ENCODE assay signal across 16 cellular contexts in genomic region chr9:131448818-131449217, GRCh38. TPM values are rescaled to one million over a fixed set of nuclear protein-coding genes. Genes with fewer than 3 reads are reported as not detected.
A peak's percentile ranks its signal among the peaks of the same experiment; 100 is the strongest.
DNase-seq lines count a peak whose midpoint lies in the region; ATAC-seq and TF ChIP-seq lines count a peak whose summit lies in the region.
"Had no signal": no experiment of that assay in that cellular context is flagged by ENCODE, and none has a peak within 500 bp of the region (broad histone marks: within the 10 kb centered on the region; RNA-seq: fewer than 3 reads in every experiment).

No MANE protein-coding gene starts in this region.

- TF ChIP-seq CTCF in heart right ventricle (IDR thresholded peaks at IDR 0.05) (no peak), CD14-positive monocyte (IDR thresholded peaks at IDR 0.05) (no peak)

- no peak overlapping the region for H3K4me3 Mint-ChIP-seq in CD4-positive, alpha-beta memory T cell
- H3K4me3 Mint-ChIP-seq in activated T-helper 17 cell treated with anti-CD3 and anti-CD28 coated beads, Interleukin-2, amount 50 U/mL, for 72 hours: peak overlapping the region; percentile 48
- H3K4me3 Mint-ChIP-seq in CD14-positive monocyte: no peak overlapping the region

- H3K27me3 Mint-ChIP-seq in CD4-positive, alpha-beta memory T cell: no peaks in the 10 kb centered on the region
- H3K27me3 Mint-ChIP-seq in activated T-helper 17 cell treated with anti-CD3 and anti-CD28 coated beads, Interleukin-2, amount 50 U/mL, for 72 hours: no peaks in the 10 kb centered on the region
- H3K27me3 Mint-ChIP-seq in CD14-positive monocyte (ENCODE audit: low read depth in 3 of 3): no peaks in the 10 kb centered on the region

- H3K27ac ChIP-seq in CD4-positive, alpha-beta memory T cell (ENCODE audit: low read depth, low read length): no peak overlapping the region
- H3K27ac ChIP-seq in heart right ventricle: no peak overlapping the region
- H3K27ac ChIP-seq: PC-9, stomach, VCaP had no signal

- intact Hi-C loops in CD4-positive, alpha-beta memory T cell (cut with micrococcal nuclease): no loop called here
- intact Hi-C loops in heart right ventricle (cut with DNase I): no loop called here
- intact Hi-C loops in CD14-positive monocyte (cut with micrococcal nuclease): no loop called here

- 94 to 95% methylated on average over 3 of the region's 3 CpGs for WGBS in heart right ventricle, 2 donors

- peak; percentile 86 for ATAC-seq in activated T-helper 17 cell treated with anti-CD3 and anti-CD28 coated beads, Interleukin-2, amount 50 U/mL, for 72 hours (replicated peaks)
- ATAC-seq in heart right ventricle: no peak

- POLR2A ChIA-PET in CD4-positive, alpha-beta memory T cell (lab: Charles Lee; ENCODE audit: partially characterized antibody): interaction anchor here (1.2 kb wide), 1 partner anchor 43 kb away, joined by 3 read pairs; no protein-coding TSS in a partner anchor
- POLR2A ChIA-PET in HEK293T (lab: Yijun Ruan, JAX): interaction anchor here (0.8 kb wide), 1 partner anchor 10 kb away, joined by 3 read pairs; no protein-coding TSS in a partner anchor

- H3K27me3 ChIP-seq in CD4-positive, alpha-beta memory T cell (ENCODE audit: insufficient read depth, low read length): no peaks in the 10 kb centered on the region
- H3K27me3 ChIP-seq in heart right ventricle: no peaks in the 10 kb centered on the region
- H3K27me3 ChIP-seq: stomach had no signal

- H3K9me3 ChIP-seq in CD4-positive, alpha-beta memory T cell (ENCODE audit: control insufficient read depth in 1 of 2, low read length in 2 of 2): no peaks in the 10 kb centered on the region
- no peaks in the 10 kb centered on the region for H3K9me3 ChIP-seq in heart right ventricle
- H3K9me3 ChIP-seq: stomach had no signal

- H3K4me1 ChIP-seq in CD4-positive, alpha-beta memory T cell (ENCODE audit: insufficient read depth, low read length): no peaks in the 10 kb centered on the region
- no peaks in the 10 kb centered on the region for H3K4me1 ChIP-seq in heart right ventricle

- peaks cover 58 to 86% of the 10 kb centered on the region in 2 donors for H3K36me3 Mint-ChIP-seq in CD4-positive, alpha-beta memory T cell
- peaks cover 95% of the 10 kb centered on the region for H3K36me3 Mint-ChIP-seq in activated T-helper 17 cell treated with anti-CD3 and anti-CD28 coated beads, Interleukin-2, amount 50 U/mL, for 72 hours (ENCODE audit: low read depth)
- peaks cover 84 to 95% of the 10 kb centered on the region in 2 donors for H3K36me3 Mint-ChIP-seq in CD14-positive monocyte

- H3K4me3 ChIP-seq in CD4-positive, alpha-beta memory T cell (ENCODE audit: low read length in 2 of 2): no peak overlapping the region
- no peak overlapping the region for H3K4me3 ChIP-seq in heart right ventricle
- H3K4me3 ChIP-seq: PC-9, stomach had no signal

- H3K27ac Mint-ChIP-seq in CD4-positive, alpha-beta memory T cell: peak overlapping the region in 4 of 7 donors; percentile 3 to 48 (median 20)
- peak overlapping the region; percentile 92 for H3K27ac Mint-ChIP-seq in activated T-helper 17 cell treated with anti-CD3 and anti-CD28 coated beads, Interleukin-2, amount 50 U/mL, for 72 hours
- H3K27ac Mint-ChIP-seq in CD14-positive monocyte: peak overlapping the region in 2 of 7 donors; percentile 10 to 14

- peaks cover 52% of the 10 kb centered on the region for H3K36me3 ChIP-seq in CD4-positive, alpha-beta memory T cell (ENCODE audit: insufficient read depth, low read length)
- peaks cover 0 to 100% (median 59%) of the 10 kb centered on the region in 9 donors for H3K36me3 ChIP-seq in heart right ventricle

- DNase-seq in AG20443 (ENCODE audit: low spot score): peak; percentile 2
- no peak for DNase-seq in CD4-positive, alpha-beta memory T cell
- peak; percentile 35 for DNase-seq in mesenteric fat pad (ENCODE audit: low spot score)
- DNase-seq in HEK293T (ENCODE audit: extremely low spot score): no peak
- DNase-seq in NCI-H2227 (lab: John Stamatoyannopoulos, UW; ENCODE audit: unreplicated experiment): no peak
- DNase-seq in heart right ventricle: no peak
- no peak for DNase-seq in CD14-positive monocyte (ENCODE audit: low spot score)
- DNase-seq: effector memory CD4-positive, alpha-beta T cell; NCI-H187 treated with DMSO at 0.1 percent for 48 hours; PC-9; SIG-M5; small intestine; stimulated activated CD4-positive, alpha-beta T cell treated with anti-CD3 and anti-CD28 coated beads, Interleukin-2, amount 100 ng/mL, for 48 hours; stomach had no signal

- CTCF ChIA-PET in CD4-positive, alpha-beta memory T cell (lab: Charles Lee; ENCODE audit: partially characterized antibody): no interaction called here
- CTCF ChIA-PET in HEK293T (lab: Yijun Ruan, JAX): interaction anchor here (1.4 kb wide), 1 partner anchor 29 kb away, joined by 3 read pairs; no protein-coding TSS in a partner anchor

- no peaks in the 10 kb centered on the region for H3K9me3 Mint-ChIP-seq in CD4-positive, alpha-beta memory T cell
- no peaks in the 10 kb centered on the region for H3K9me3 Mint-ChIP-seq in activated T-helper 17 cell treated with anti-CD3 and anti-CD28 coated beads, Interleukin-2, amount 50 U/mL, for 72 hours
- H3K9me3 Mint-ChIP-seq in CD14-positive monocyte: peaks cover 0 to 1% (median 0%) of the 10 kb centered on the region in 7 donors

- peaks cover 7 to 20% (median 19%) of the 10 kb centered on the region in 4 donors for H3K4me1 Mint-ChIP-seq in CD4-positive, alpha-beta memory T cell
- peaks cover 21% of the 10 kb centered on the region for H3K4me1 Mint-ChIP-seq in activated T-helper 17 cell treated with anti-CD3 and anti-CD28 coated beads, Interleukin-2, amount 50 U/mL, for 72 hours
- no peaks in the 10 kb centered on the region for H3K4me1 Mint-ChIP-seq in CD14-positive monocyte

TF ChIP-seq in HEK293T, 16 proteins besides CTCF, POLR2A, EP300 and RAD21:
- TF ChIP-seq L3MBTL2 (conservative IDR thresholded peaks at IDR 0.05) (no peak), TARDBP (IDR thresholded peaks at IDR 0.05) (no peak), FOXK2 (IDR thresholded peaks at IDR 0.05) (no peak), SUZ12 (IDR thresholded peaks at IDR 0.05) (no peak), ELF4 (IDR thresholded peaks at IDR 0.05) (no peak), NFRKB (IDR thresholded peaks at IDR 0.05) (no peak), FOXM1 (IDR thresholded peaks at IDR 0.05; ENCODE audit: borderline replicate concordance) (no peak), ZNF384 (IDR thresholded peaks at IDR 0.05) (no peak), BHLHE40 (IDR thresholded peaks at IDR 0.05; ENCODE audit: borderline replicate concordance) (no peak), LEF1 (IDR thresholded peaks at IDR 0.05; ENCODE audit: borderline replicate concordance) (no peak), FOXA1 (IDR thresholded peaks at IDR 0.05) (no peak), SP1 (IDR thresholded peaks at IDR 0.05) (no peak)

RNA-seq across cellular contexts. Expression of gene POMT1, which starts 53.9 kb away (rescaled TPM):
- 10 to 100 TPM; 52.1 to 58.5 TPM for total RNA-seq in CD4-positive, alpha-beta memory T cell
- 10 to 100 TPM; 15.6 to 17.4 TPM for polyA plus RNA-seq in CD4-positive, alpha-beta memory T cell
- 10 to 100 TPM; 51.3 to 73.7 TPM for total RNA-seq in activated T-helper 17 cell treated with anti-CD3 and anti-CD28 coated beads, Interleukin-2, amount 50 U/mL, for 72 hours
- total RNA-seq in mesenteric fat pad (17.3 TPM), heart right ventricle (10 to 100 TPM; 17.0 to 27.6 (median 21.2) TPM)
- polyA plus RNA-seq in heart right ventricle (10 to 100 TPM; 20.6 to 34.1 TPM), CD14-positive monocyte (1 to 10 TPM; 5.9 to 7.5 TPM)

RNA-seq across cellular contexts. Expression of gene PRRC2B, which starts 54.9 kb away (rescaled TPM):
- total RNA-seq in CD4-positive, alpha-beta memory T cell: 100 to 1,000 TPM; 335 to 343 TPM
- polyA plus RNA-seq in CD4-positive, alpha-beta memory T cell: 10 to 100 TPM in 1 of 2 donors, 1 to 10 TPM in 1; 2.7 to 46.9 TPM
- 100 to 1,000 TPM; 136 to 157 TPM for total RNA-seq in activated T-helper 17 cell treated with anti-CD3 and anti-CD28 coated beads, Interleukin-2, amount 50 U/mL, for 72 hours
- total RNA-seq in mesenteric fat pad (185 TPM), heart right ventricle (100 to 1,000 TPM; 107 to 153 (median 132) TPM)
- polyA plus RNA-seq in heart right ventricle (10 to 100 TPM; 26.4 to 77.1 TPM), CD14-positive monocyte (1 to 10 TPM; 2.8 to 8.6 TPM)

Comparison
In these comparisons a context has a peak if more than half of its experiments do, and no peak if none do; other contexts are left out.
1. DNase-seq: peak in AG20443 (single experiment) and mesenteric fat pad (single experiment); none in CD4-positive, alpha-beta memory T cell (0 of 5), HEK293T (single experiment), NCI-H2227 (single experiment), heart right ventricle (0 of 2) and CD14-positive monocyte (single experiment).